15 cellular contexts compared by ENCODE assay signal in the genomic region with DNA sequence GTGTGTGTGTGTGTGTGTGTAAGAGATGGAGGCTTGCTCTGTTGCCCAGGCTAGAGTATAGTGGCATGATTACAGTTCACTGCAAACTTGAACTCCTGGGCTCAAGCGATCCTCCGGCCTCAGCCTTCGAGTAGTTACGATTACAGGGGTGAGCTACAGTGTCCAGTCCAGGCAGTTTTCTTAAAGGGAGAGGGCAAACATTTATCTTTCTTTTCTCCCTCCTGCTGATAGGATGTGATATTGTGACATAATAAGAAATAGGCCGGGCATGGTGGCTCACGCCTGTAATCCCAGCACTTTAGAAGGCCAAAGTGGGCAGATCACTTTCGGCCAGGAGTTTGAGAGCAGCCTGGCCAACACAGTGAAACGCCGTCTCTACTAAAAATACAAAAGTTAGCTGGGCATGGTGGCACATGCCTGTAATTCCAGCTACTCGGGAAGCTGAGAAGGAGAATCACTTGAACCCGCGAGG. TPM values are rescaled to one million over a fixed set of nuclear protein-coding genes. Genes with fewer than 3 reads are reported as not detected.
DNase-seq lines count a peak whose midpoint lies in the region; ATAC-seq, FAIRE-seq and TF ChIP-seq lines count a peak whose summit lies in the region.
"Had no signal": no experiment of that assay in that cellular context is flagged by ENCODE, and none has a peak within 500 bp of the region (broad histone marks: within the 10 kb centered on the region; RNA-seq: fewer than 3 reads in every experiment).

No MANE protein-coding gene starts in this region.

- no peak overlapping the region for H3K4me2 ChIP-seq in A549

- H3K4me1 ChIP-seq in A549 = peaks cover 24% of the 10 kb centered on the region; the same call in 2 of the 3 replicates
- H3K4me1 ChIP-seq in CD4-positive, alpha-beta memory T cell (ENCODE audit: insufficient read depth, low read length) = peaks cover 31% of the 10 kb centered on the region
- H3K4me1 ChIP-seq: gastrocnemius medialis had no signal

- CTCF ChIA-PET in A549 (lab: Yijun Ruan, JAX) = interaction anchor here (1.3 kb wide), 1 partner anchor 17 kb away, joined by 8 read pairs; no protein-coding TSS in a partner anchor
- CTCF ChIA-PET in CD4-positive, alpha-beta memory T cell (lab: Charles Lee; ENCODE audit: partially characterized antibody) = interaction anchor here (0.8 to 3.0 kb wide), 5 partner anchors 17 to 55 kb away, joined by 3 to 20 read pairs (median 5); no protein-coding TSS in a partner anchor
- CTCF ChIA-PET in activated CD8-positive, alpha-beta T cell treated with anti-CD3 and anti-CD28 coated beads for 36 hours (lab: Charles Lee) = interaction anchor here (0.8 to 1.4 kb wide), 3 partner anchors 18 to 55 kb away, joined by 3 to 8 read pairs (median 4); no protein-coding TSS in a partner anchor

- TF ChIP-seq EP300 in A549 (IDR thresholded peaks at IDR 0.05) = no peak

- H3K4me3 Mint-ChIP-seq in CD4-positive, alpha-beta memory T cell = peak overlapping the region in 7 of 8 donors; percentile 71 to 90 (median 73)
- H3K4me3 Mint-ChIP-seq in activated CD8-positive, alpha-beta T cell treated with anti-CD3 and anti-CD28 coated beads for 36 hours = no peak overlapping the region
- H3K4me3 Mint-ChIP-seq in natural killer cell = peak overlapping the region; percentile 4

- 85% methylated on average over 12 of the region's 12 CpGs for WGBS in A549 (ENCODE audit: missing lambda C conversion rate)

- DNase-seq in A549 (ENCODE audit: low read depth in 1 of 2, low spot score in 1 of 2) (no peak), natural killer cell (no peak), DMS 273 (lab: John Stamatoyannopoulos, UW; ENCODE audit: unreplicated experiment) (no peak)
- DNase-seq in CD4-positive, alpha-beta memory T cell = peak in 1 of 5 donors; percentile 4
- DNase-seq in activated CD8-positive, alpha-beta T cell treated with anti-CD3 and anti-CD28 coated beads for 36 hours = no peak
- DNase-seq in activated CD4-positive, CD25-positive, alpha-beta regulatory T cell (lab: John Stamatoyannopoulos, UW) = no peak
- no peak for DNase-seq in effector CD8-positive, alpha-beta T cell (lab: John Stamatoyannopoulos, UW)
- DNase-seq: activated effector memory CD4-positive, alpha-beta T cell treated with anti-CD3 and anti-CD28 coated beads, Interleukin-2, amount 50 U/mL, for 16 hours; gastrocnemius medialis; GDM1; NCI-H1105 treated with DMSO at 0.1 percent for 48 hours; nucleus accumbens; transverse colon had no signal

- no peak for FAIRE-seq in A549 (lab: Jason Lieb, UNC)
- FAIRE-seq: GM19239 had no signal

- no peak overlapping the region for H3K4me3 ChIP-seq in A549
- H3K4me3 ChIP-seq in CD4-positive, alpha-beta memory T cell (ENCODE audit: low read length in 2 of 2) = no peak overlapping the region
- H3K4me3 ChIP-seq: gastrocnemius medialis, transverse colon had no signal

- H3K36me3 Mint-ChIP-seq in CD4-positive, alpha-beta memory T cell = no peaks in the 10 kb centered on the region
- no peaks in the 10 kb centered on the region for H3K36me3 Mint-ChIP-seq in activated CD8-positive, alpha-beta T cell treated with anti-CD3 and anti-CD28 coated beads for 36 hours (ENCODE audit: low read depth)
- H3K36me3 Mint-ChIP-seq in natural killer cell = no peaks in the 10 kb centered on the region

- TF ChIP-seq CTCF in A549 (IDR thresholded peaks at IDR 0.05) (no peak), natural killer cell (IDR thresholded peaks at IDR 0.05) (no peak)
- no peak for TF ChIP-seq CTCF in activated CD8-positive, alpha-beta T cell treated with anti-CD3 and anti-CD28 coated beads for 36 hours (IDR thresholded peaks at IDR 0.05)

- TF ChIP-seq RAD21 in A549 (conservative IDR thresholded peaks at IDR 0.05 in 1 of 2, IDR thresholded peaks at IDR 0.05 in 1 of 2) = no peak

- H3K9me3 ChIP-seq in A549 = no peaks in the 10 kb centered on the region
- H3K9me3 ChIP-seq in CD4-positive, alpha-beta memory T cell (ENCODE audit: control insufficient read depth in 1 of 2, low read length in 2 of 2) = no peaks in the 10 kb centered on the region
- H3K9me3 ChIP-seq: gastrocnemius medialis, transverse colon had no signal

- no peaks in the 10 kb centered on the region for H3K9me3 Mint-ChIP-seq in CD4-positive, alpha-beta memory T cell
- H3K9me3 Mint-ChIP-seq in activated CD8-positive, alpha-beta T cell treated with anti-CD3 and anti-CD28 coated beads for 36 hours = no peaks in the 10 kb centered on the region
- no peaks in the 10 kb centered on the region for H3K9me3 Mint-ChIP-seq in natural killer cell

- ATAC-seq in A549 = peak; percentile 12 to 30; a peak in 2 of 6 replicates
- ATAC-seq in activated CD8-positive, alpha-beta T cell treated with anti-CD3 and anti-CD28 coated beads for 36 hours = no peak
- no peak for ATAC-seq in natural killer cell
- ATAC-seq in HG02610 (IDR thresholded peaks at IDR 0.05; ENCODE audit: unreplicated experiment) = no peak

- H3K36me3 ChIP-seq in CD4-positive, alpha-beta memory T cell (ENCODE audit: insufficient read depth, low read length) = no peaks in the 10 kb centered on the region
- H3K36me3 ChIP-seq: gastrocnemius medialis, transverse colon had no signal

- H3K27ac ChIP-seq in A549 = peak overlapping the region; percentile 10 to 58; a peak in 3 of 6 replicates
- no peak overlapping the region for H3K27ac ChIP-seq in CD4-positive, alpha-beta memory T cell (ENCODE audit: low read depth, low read length)
- H3K27ac ChIP-seq: gastrocnemius medialis had no signal

- intact Hi-C loops in CD4-positive, alpha-beta memory T cell (cut with micrococcal nuclease) = loop anchor here (5.0 kb wide), 1 partner anchor 42 kb away; no protein-coding TSS in a partner anchor
- intact Hi-C loops in activated CD8-positive, alpha-beta T cell treated with anti-CD3 and anti-CD28 coated beads for 36 hours (cut with micrococcal nuclease) = no loop called here
- intact Hi-C loops in natural killer cell (cut with micrococcal nuclease) = no loop called here

- POLR2A ChIA-PET in A549 (lab: Yijun Ruan, JAX) = no interaction called here
- POLR2A ChIA-PET in CD4-positive, alpha-beta memory T cell (lab: Charles Lee; ENCODE audit: partially characterized antibody) = interaction anchor here (0.7 to 2.6 kb wide), 5 partner anchors 17 to 73 kb away, joined by 4 to 9 read pairs (median 7); a partner anchor contains a TSS
- POLR2A ChIA-PET in activated CD8-positive, alpha-beta T cell treated with anti-CD3 and anti-CD28 coated beads for 36 hours (lab: Charles Lee) = interaction anchor here (0.9 kb wide), 1 partner anchor 54 kb away, joined by 3 read pairs; no protein-coding TSS in a partner anchor

- H3K27ac Mint-ChIP-seq in CD4-positive, alpha-beta memory T cell = peak overlapping the region; percentile 35 to 99 (median 96)
- H3K27ac Mint-ChIP-seq in activated CD8-positive, alpha-beta T cell treated with anti-CD3 and anti-CD28 coated beads for 36 hours = peak overlapping the region; percentile 90
- peak overlapping the region; percentile 87 to 97 for H3K27ac Mint-ChIP-seq in natural killer cell

- no peak for TF ChIP-seq POLR2A in A549 (IDR thresholded peaks at IDR 0.05; ENCODE audit: low read length)

- no peaks in the 10 kb centered on the region for H3K27me3 Mint-ChIP-seq in CD4-positive, alpha-beta memory T cell
- no peaks in the 10 kb centered on the region for H3K27me3 Mint-ChIP-seq in activated CD8-positive, alpha-beta T cell treated with anti-CD3 and anti-CD28 coated beads for 36 hours
- no peaks in the 10 kb centered on the region for H3K27me3 Mint-ChIP-seq in natural killer cell (ENCODE audit: low read depth in 2 of 2)

- H3K4me1 Mint-ChIP-seq in CD4-positive, alpha-beta memory T cell = peaks cover 21 to 44% (median 29%) of the 10 kb centered on the region in 4 donors
- H3K4me1 Mint-ChIP-seq in activated CD8-positive, alpha-beta T cell treated with anti-CD3 and anti-CD28 coated beads for 36 hours (ENCODE audit: low read depth) = peaks cover 31% of the 10 kb centered on the region
- H3K4me1 Mint-ChIP-seq in natural killer cell = peaks cover 17 to 19% of the 10 kb centered on the region in 2 donors

- no peaks in the 10 kb centered on the region for H3K27me3 ChIP-seq in CD4-positive, alpha-beta memory T cell (ENCODE audit: insufficient read depth, low read length)
- H3K27me3 ChIP-seq: gastrocnemius medialis, transverse colon had no signal

TF ChIP-seq in A549, 52 proteins besides CTCF, POLR2A, EP300 and RAD21 (continues in another document):
- TF ChIP-seq, protein P1, sequence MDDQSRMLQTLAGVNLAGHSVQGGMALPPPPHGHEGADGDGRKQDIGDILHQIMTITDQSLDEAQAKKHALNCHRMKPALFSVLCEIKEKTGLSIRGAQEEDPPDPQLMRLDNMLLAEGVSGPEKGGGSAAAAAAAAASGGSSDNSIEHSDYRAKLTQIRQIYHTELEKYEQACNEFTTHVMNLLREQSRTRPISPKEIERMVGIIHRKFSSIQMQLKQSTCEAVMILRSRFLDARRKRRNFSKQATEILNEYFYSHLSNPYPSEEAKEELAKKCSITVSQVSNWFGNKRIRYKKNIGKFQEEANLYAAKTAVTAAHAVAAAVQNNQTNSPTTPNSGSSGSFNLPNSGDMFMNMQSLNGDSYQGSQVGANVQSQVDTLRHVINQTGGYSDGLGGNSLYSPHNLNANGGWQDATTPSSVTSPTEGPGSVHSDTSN (IDR thresholded peaks at IDR 0.05) = no peak
- no peak for TF ChIP-seq JUNB (IDR thresholded peaks at IDR 0.05)

RNA-seq across cellular contexts. Expression of a gene that starts 31.8 kb away (rescaled TPM):
- polyA plus RNA-seq in A549 (2011; rRNA removed) = 133 and 149 TPM in 2 replicates
- 49.1 and 54.3 TPM in 2 replicates for polyA plus RNA-seq in A549 (2012; cell fraction: cytosol; rRNA removed)
- polyA plus RNA-seq in A549 (2012; cell fraction: nucleus; rRNA removed) = 98.3 and 122 TPM in 2 replicates
- polyA plus RNA-seq in A549 (2017; fragmentation: RNase III; extraction: RNeasy Plus Mini Kit Qiagen cat#74134 plus additional on column Dnase treatment) = 43.0 to 49.7 TPM (median 44.4 TPM) in 3 replicates
- 217 and 263 TPM in 2 replicates for polyA minus RNA-seq in A549 (2011; rRNA and poly(A)+ RNA removed)
- total RNA-seq in CD4-positive, alpha-beta memory T cell = 10 to 100 TPM; 63.5 to 65.7 TPM
- 10 to 100 TPM in 1 of 2 donors, 1 to 10 TPM in 1; 5.9 to 34.7 TPM for polyA plus RNA-seq in CD4-positive, alpha-beta memory T cell
- 10 to 100 TPM; 29.4 to 32.4 TPM for total RNA-seq in activated CD8-positive, alpha-beta T cell treated with anti-CD3 and anti-CD28 coated beads for 36 hours
- total RNA-seq in natural killer cell = 10 to 100 TPM; 67.1 to 88.5 (median 69.1) TPM

RNA-seq across cellular contexts. Expression of a gene that starts 46.4 kb away (rescaled TPM):
- polyA plus RNA-seq in A549 (2011; rRNA removed) = 35.6 and 40.1 TPM in 2 replicates
- polyA plus RNA-seq in A549 (2012; cell fraction: cytosol; rRNA removed) = 17.0 and 18.9 TPM in 2 replicates
- polyA plus RNA-seq in A549 (2012; cell fraction: nucleus; rRNA removed) = 27.9 and 41.5 TPM in 2 replicates
- 20.9 to 23.2 TPM (median 21.1 TPM) in 3 replicates for polyA plus RNA-seq in A549 (2017; fragmentation: RNase III; extraction: RNeasy Plus Mini Kit Qiagen cat#74134 plus additional on column Dnase treatment)
- 22.8 and 23.7 TPM in 2 replicates for polyA minus RNA-seq in A549 (2011; rRNA and poly(A)+ RNA removed)
- 10 to 100 TPM; 52.0 to 59.9 TPM for total RNA-seq in CD4-positive, alpha-beta memory T cell
- 10 to 100 TPM in 1 of 2 donors, 1 to 10 TPM in 1; 5.4 to 13.9 TPM for polyA plus RNA-seq in CD4-positive, alpha-beta memory T cell
- total RNA-seq in activated CD8-positive, alpha-beta T cell treated with anti-CD3 and anti-CD28 coated beads for 36 hours = 10 to 100 TPM; 28.0 to 28.5 TPM
- total RNA-seq in natural killer cell = 10 to 100 TPM; 57.7 to 71.6 (median 66.6) TPM

Comparison
In these comparisons a context has a peak if more than half of its experiments do, and no peak if none do; other contexts are left out.
1. ATAC-seq: peak in A549 (2 of 2); none in activated CD8-positive, alpha-beta T cell treated with anti-CD3 and anti-CD28 coated beads for 36 hours (single experiment), natural killer cell (0 of 3) and HG02610 (single experiment).
2. Peak in every context shown above with its lines, with median percentiles within 50 percentile points of each other: H3K27ac Mint-ChIP-seq.